ENCODE assay signal across 12 cellular contexts in genomic region chr2:235416816-235417499, GRCh38.
DNase-seq lines count a peak whose midpoint lies in the region; ATAC-seq and TF ChIP-seq lines count a peak whose summit lies in the region.
"Had no signal": no experiment of that assay in that cellular context is flagged by ENCODE, and none has a peak within 500 bp of the region (broad histone marks: within the 10 kb centered on the region; RNA-seq: fewer than 3 reads in every experiment).

No MANE protein-coding gene starts in this region.

- 23 to 40% (median 30%) methylated on average over 7 of the region's 7 CpGs for WGBS in stomach, 5 donors

- TF ChIP-seq POLR2A in stomach (IDR thresholded peaks at IDR 0.05) = no peak

- no peak for ATAC-seq in GM18909 (IDR thresholded peaks at IDR 0.05; ENCODE audit: poor library complexity, unreplicated experiment)

- no peaks in the 10 kb centered on the region for H3K36me3 ChIP-seq in stomach
- H3K36me3 ChIP-seq: right lobe of liver had no signal

- in situ Hi-C loops in astrocyte of the cerebellum (cut with HindIII; ENCODE audit: low sequenced_read_pairs) (no loop called here), ACHN (cut with HindIII; ENCODE audit: low pct_ligation_motif_present, low pct_unique_long_range_greater_than_20kb, low sequenced_read_pairs) (no loop called here)

- intact Hi-C loops in stomach (cut with DNase I; ENCODE audit: low total_unique reads) = no loop called here

- no peaks in the 10 kb centered on the region for H3K9me3 ChIP-seq in stomach
- H3K9me3 ChIP-seq: right lobe of liver had no signal

- H3K27me3 ChIP-seq in stomach = no peaks in the 10 kb centered on the region
- H3K27me3 ChIP-seq: right lobe of liver had no signal

- H3K27ac ChIP-seq in stomach = peak overlapping the region in 1 of 5 donors; percentile 5

- no peaks in the 10 kb centered on the region for H3K4me1 ChIP-seq in stomach

- H3K4me3 ChIP-seq in HFF-Myc (replicated peaks; ENCODE audit: low read depth, low read length) (no peak overlapping the region), astrocyte of the cerebellum (ENCODE audit: low read depth, low read length) (no peak overlapping the region), stomach (no peak overlapping the region)
- H3K4me3 ChIP-seq: right lobe of liver had no signal

- TF ChIP-seq EP300 in stomach (IDR thresholded peaks at IDR 0.05) = no peak

- TF ChIP-seq CTCF in HFF-Myc (IDR thresholded peaks at IDR 0.05; ENCODE audit: low read depth, low read length, missing control alignments) (no peak), astrocyte of the cerebellum (IDR thresholded peaks at IDR 0.05; ENCODE audit: low read depth, low read length, missing control alignments) (no peak), stomach (IDR thresholded peaks at IDR 0.05) (no peak)

- DNase-seq in HFF-Myc (ENCODE audit: extremely low read depth, low read depth) (peak; percentile 14), astrocyte of the cerebellum (ENCODE audit: low read depth) (peak; percentile 11), iPS-NIHi7 (ENCODE audit: extremely low spot score) (peak; percentile 46), smooth muscle cell of the brain vasculature (ENCODE audit: low read depth, low spot score) (peak; percentile 20), ACHN (no peak), stomach (no peak)
- DNase-seq: activated CD4-positive, alpha-beta T cell treated with anti-CD3 and anti-CD28 coated beads, Interleukin-2, amount 50 U/mL, for 48 hours; DND-41; KG1; NCI-H446; right lobe of liver had no signal

Comparison
In these comparisons a context has a peak if more than half of its experiments do, and no peak if none do; other contexts are left out.
1. DNase-seq: peak in HFF-Myc (single experiment), astrocyte of the cerebellum (single experiment), iPS-NIHi7 (single experiment) and smooth muscle cell of the brain vasculature (single experiment); none in ACHN (single experiment) and stomach (single experiment).